ENCODE assay signal across 15 cellular contexts in genomic region chr6:74074609-74075008, GRCh38.
DNase-seq lines count a peak whose midpoint lies in the region; ATAC-seq and TF ChIP-seq lines count a peak whose summit lies in the region.
"Had no signal": no experiment of that assay in that cellular context is flagged by ENCODE, and none has a peak within 500 bp of the region (broad histone marks: within the 10 kb centered on the region; RNA-seq: fewer than 3 reads in every experiment).

No MANE protein-coding gene starts in this region.

- intact Hi-C loops in heart left ventricle (cut with DNase I) = loop anchor here in 2 of 10 donors (5.0 to 10.0 kb wide), 2 partner anchors 92 to 330 kb away; no protein-coding TSS in a partner anchor
- intact Hi-C loops in cardiac septum (cut with DNase I) = no loop called here
- intact Hi-C loops in left ventricle myocardium inferior (cut with micrococcal nuclease) = no loop called here
- intact Hi-C loops in uterus (cut with DNase I; ENCODE audit: low total_unique reads) = no loop called here
- intact Hi-C loops in activated CD4-positive, alpha-beta memory T cell treated with anti-CD3 and anti-CD28 coated beads for 36 hours (cut with micrococcal nuclease) = no loop called here

- H3K4me1 Mint-ChIP-seq in activated CD4-positive, alpha-beta memory T cell treated with anti-CD3 and anti-CD28 coated beads for 36 hours (ENCODE audit: low read depth) = no peaks in the 10 kb centered on the region
- H3K4me1 Mint-ChIP-seq: CD14-positive monocyte had no signal

- no peak for TF ChIP-seq POLR2A in heart left ventricle (IDR thresholded peaks at IDR 0.05)
- no peak for TF ChIP-seq POLR2A in uterus (IDR thresholded peaks at IDR 0.05)

- H3K9me3 Mint-ChIP-seq in activated CD4-positive, alpha-beta memory T cell treated with anti-CD3 and anti-CD28 coated beads for 36 hours = no peaks in the 10 kb centered on the region
- H3K9me3 Mint-ChIP-seq: CD8-positive, alpha-beta T cell had no signal

- no peaks in the 10 kb centered on the region for H3K9me3 ChIP-seq in heart left ventricle
- no peaks in the 10 kb centered on the region for H3K9me3 ChIP-seq in adipocyte (ENCODE audit: control insufficient read depth, low read length)
- H3K9me3 ChIP-seq in left ventricle myocardium inferior (replicated peaks) = no peaks in the 10 kb centered on the region
- no peaks in the 10 kb centered on the region for H3K9me3 ChIP-seq in uterus

- H3K4me3 ChIP-seq in heart left ventricle (no peak overlapping the region), adipocyte (ENCODE audit: low read length) (peak overlapping the region; percentile 46), left ventricle myocardium inferior (no peak overlapping the region), uterus (no peak overlapping the region)

- peak overlapping the region in 6 of 12 donors; percentile 46 to 69 (median 54) for H3K27ac ChIP-seq in heart left ventricle
- H3K27ac ChIP-seq in left ventricle myocardium inferior (replicated peaks) = peak overlapping the region; percentile 58
- peak overlapping the region; percentile 45 to 57 for H3K27ac ChIP-seq in uterus
- H3K27ac ChIP-seq: HL-60 had no signal

- no peaks in the 10 kb centered on the region for H3K27me3 ChIP-seq in heart left ventricle
- H3K27me3 ChIP-seq in adipocyte (replicated peaks; ENCODE audit: control insufficient read depth, insufficient read depth, low read length) = no peaks in the 10 kb centered on the region
- no peaks in the 10 kb centered on the region for H3K27me3 ChIP-seq in left ventricle myocardium inferior (ENCODE audit: low read depth)
- H3K27me3 ChIP-seq in uterus = no peaks in the 10 kb centered on the region

- H3K27me3 Mint-ChIP-seq in activated CD4-positive, alpha-beta memory T cell treated with anti-CD3 and anti-CD28 coated beads for 36 hours = no peaks in the 10 kb centered on the region

- ATAC-seq in heart left ventricle (peak in 3 of 4 donors; percentile 33 to 68 (median 66)), GM19452 (IDR thresholded peaks at IDR 0.05; ENCODE audit: unreplicated experiment) (no peak)
- ATAC-seq: CD8-positive, alpha-beta T cell had no signal

- 78 to 93% (median 83%) methylated on average over 2 of the region's 2 CpGs for WGBS in heart left ventricle, 4 donors

- POLR2A ChIA-PET in activated CD4-positive, alpha-beta memory T cell treated with anti-CD3 and anti-CD28 coated beads for 36 hours (lab: Charles Lee) = no interaction called here

- TF ChIP-seq CTCF in heart left ventricle (IDR thresholded peaks at IDR 0.05) (no peak), left ventricle myocardium inferior (IDR thresholded peaks at IDR 0.05; ENCODE audit: borderline replicate concordance) (no peak), uterus (IDR thresholded peaks at IDR 0.05) (no peak)

- H3K4me1 ChIP-seq in heart left ventricle (peaks cover 0 to 6% (median 0%) of the 10 kb centered on the region in 12 donors), adipocyte (ENCODE audit: control insufficient read depth, insufficient read depth, low read length) (peaks cover 54% of the 10 kb centered on the region), left ventricle myocardium inferior (no peaks in the 10 kb centered on the region), uterus (peaks cover 0 to 4% of the 10 kb centered on the region in 2 donors)

- no peaks in the 10 kb centered on the region for H3K36me3 Mint-ChIP-seq in activated CD4-positive, alpha-beta memory T cell treated with anti-CD3 and anti-CD28 coated beads for 36 hours
- H3K36me3 Mint-ChIP-seq: CD14-positive monocyte; CD8-positive, alpha-beta T cell had no signal

- DNase-seq in heart left ventricle (no peak), cardiac septum (ENCODE audit: low spot score) (no peak), adipocyte (ENCODE audit: low read depth) (no peak), left ventricle myocardium inferior (no peak), uterus (no peak), NCI-H345 (lab: John Stamatoyannopoulos, UW) (no peak)
- no peak for DNase-seq in activated CD4-positive, alpha-beta memory T cell treated with anti-CD3 and anti-CD28 coated beads for 36 hours
- DNase-seq: CD8-positive, alpha-beta T cell; COR-L47; DMS153; DND-41; GDM1 had no signal

- CTCF ChIA-PET in activated CD4-positive, alpha-beta memory T cell treated with anti-CD3 and anti-CD28 coated beads for 36 hours (lab: Charles Lee) = interaction anchor here (1.0 kb wide), 1 partner anchor 9 kb away, joined by 3 read pairs; no protein-coding TSS in a partner anchor

- H3K4me3 Mint-ChIP-seq in activated CD4-positive, alpha-beta memory T cell treated with anti-CD3 and anti-CD28 coated beads for 36 hours = no peak overlapping the region
- H3K4me3 Mint-ChIP-seq: CD14-positive monocyte; CD8-positive, alpha-beta T cell had no signal

- H3K27ac Mint-ChIP-seq in activated CD4-positive, alpha-beta memory T cell treated with anti-CD3 and anti-CD28 coated beads for 36 hours = no peak overlapping the region
- H3K27ac Mint-ChIP-seq: CD14-positive monocyte; CD8-positive, alpha-beta T cell had no signal

- H3K36me3 ChIP-seq in heart left ventricle (no peaks in the 10 kb centered on the region), adipocyte (ENCODE audit: control insufficient read depth, insufficient read depth, low read length, severe bottlenecking) (no peaks in the 10 kb centered on the region), left ventricle myocardium inferior (no peaks in the 10 kb centered on the region), uterus (no peaks in the 10 kb centered on the region)

- peak overlapping the region; percentile 73 for H3K9ac ChIP-seq in adipocyte (ENCODE audit: low read length)
